Comparison of ENCODE assay signal across 21 cellular contexts in the genomic region with DNA sequence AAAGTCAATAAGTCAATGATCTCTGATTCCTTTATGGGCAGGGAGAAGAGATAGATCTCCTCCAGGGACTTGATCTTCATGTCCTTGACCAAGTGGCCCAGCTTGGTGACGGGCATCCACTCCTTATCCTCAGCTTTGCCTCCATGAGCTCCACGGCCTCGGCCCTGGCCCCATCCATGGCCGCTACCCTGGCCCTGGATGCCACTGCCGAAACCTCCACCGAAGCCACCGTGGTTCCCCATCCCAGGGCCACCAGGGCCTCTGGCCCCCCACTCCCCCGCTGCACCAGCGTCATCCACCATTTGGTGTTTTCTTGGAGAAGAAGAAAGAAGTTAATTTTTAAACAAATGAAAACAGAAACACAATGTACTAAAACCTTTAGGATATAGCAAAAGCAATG.
"Had no signal": no experiment of that assay in that cellular context is flagged by ENCODE, and none has a peak within 500 bp of the region (broad histone marks: within the 10 kb centered on the region; RNA-seq: fewer than 3 reads in every experiment).

No MANE protein-coding gene starts in this region.

- ATAC-seq: stimulated activated effector memory CD8-positive, alpha-beta T cell treated with anti-CD3 and anti-CD28 coated beads, Interleukin-12 subunit alpha, Interleukin-12 subunit beta, amount 100 ng/mL, for 72 hours; stimulated activated memory B cell treated with anti-CD40 and anti-IgM and Interleukin-4, amounts not matched to agents 10 μg/mL and 1 μg/mL and 100 μg/mL, for 72 hours; stimulated activated naive B cell treated with anti-CD40 and anti-IgM and Interleukin-4, amounts not matched to agents 10 μg/mL and 1 μg/mL and 100 μg/mL, for 72 hours; stimulated activated naive CD8-positive, alpha-beta T cell treated with anti-CD3 and anti-CD28 coated beads, Interleukin-15, amount 100 ng/mL, for 72 hours; stimulated activated naive CD8-positive, alpha-beta T cell treated with anti-CD3 and anti-CD28 coated beads, Interleukin-15, Interleukin-2, amounts not matched to agents 100 U/mL and 50 U/mL, for 24 hours; upper lobe of right lung had no signal

- DNase-seq: stimulated activated CD4-positive, alpha-beta T cell treated with anti-CD3 and anti-CD28 coated beads, Interleukin-2, amount 100 ng/mL, for 48 hours; stimulated activated CD4-positive, alpha-beta T cell treated with anti-CD3 and anti-CD28 coated beads, Interleukin-4, amount 100 ng/mL, for 1 hour; stimulated activated CD4-positive, alpha-beta T cell treated with anti-CD3 and anti-CD28 coated beads, Interleukin-4, amount 100 ng/mL, for 24 hours; stimulated activated CD4-positive, alpha-beta T cell treated with anti-CD3 and anti-CD28 coated beads, Interleukin-4, amount 100 ng/mL, for 4 hours; stimulated activated CD8-positive, alpha-beta memory T cell treated with anti-CD3 and anti-CD28 coated beads, Interleukin-4, amount 100 ng/mL, for 48 hours; stimulated activated naive B cell treated with anti-CD40 and anti-IgM and Interleukin-4, amounts not matched to agents 10 μg/mL and 1 μg/mL and 100 μg/mL, for 72 hours; stimulated activated naive CD4-positive, alpha-beta T cell; stimulated activated naive CD4-positive, alpha-beta T cell treated with Interleukin-2 at 50 U/mL for 16 hours; stimulated activated naive CD8-positive, alpha-beta T cell treated with anti-CD3 and anti-CD28 coated beads, Interleukin-15, amount 100 ng/mL, for 72 hours; stimulated activated naive CD8-positive, alpha-beta T cell treated with anti-CD3 and anti-CD28 coated beads, Interleukin-15, Interleukin-2, amounts not matched to agents 100 U/mL and 50 U/mL, for 24 hours; stomach; substantia nigra; testis; thyroid gland; tibial artery; transverse colon; trophoblast cell; upper lobe of right lung; uterus had no signal
